ENCODE assay signal across 2 cellular contexts in the genomic region with DNA sequence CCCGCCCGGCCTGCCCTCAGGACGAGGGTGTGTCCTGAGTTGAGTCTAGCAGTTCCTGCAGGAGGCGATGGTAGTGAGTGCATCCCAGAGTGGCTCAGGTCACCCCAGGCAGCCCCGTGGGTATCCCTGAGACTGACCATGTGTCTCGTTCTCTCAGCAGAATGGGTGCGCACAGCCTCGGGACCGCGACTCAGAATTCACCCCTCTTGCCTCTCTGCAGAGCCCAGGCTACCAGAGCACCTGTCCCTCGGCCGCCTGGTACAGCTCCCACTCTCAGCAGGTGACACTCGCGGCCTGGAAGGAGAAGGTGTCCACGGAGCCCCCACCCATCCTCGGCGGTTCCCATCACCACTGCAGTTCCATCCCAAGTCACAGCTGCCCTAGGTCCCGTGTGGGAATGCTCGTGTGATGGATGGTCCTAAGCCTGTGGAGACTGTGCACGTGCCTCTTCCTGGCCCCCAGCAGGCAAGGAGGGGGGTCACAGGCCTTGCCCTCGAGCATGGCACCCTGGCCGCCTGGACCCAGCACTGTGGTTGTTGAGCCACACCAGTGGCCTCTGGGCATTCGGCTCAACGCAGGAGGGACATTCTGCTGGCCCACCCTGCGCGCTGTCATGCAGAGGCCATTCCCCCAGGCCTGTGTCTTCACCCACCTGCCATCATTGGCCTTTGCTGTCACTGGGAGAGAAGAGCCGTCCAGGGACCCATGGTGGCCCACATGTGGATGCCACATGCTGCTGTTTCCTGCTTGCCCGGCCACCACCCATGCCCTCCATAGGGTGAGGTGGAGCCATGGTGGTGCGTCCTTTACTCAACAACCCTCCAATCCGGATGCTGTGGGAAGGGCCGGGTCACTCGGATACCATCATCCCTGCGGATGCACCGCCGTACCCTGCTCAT.
TF ChIP-seq lines count a peak whose summit lies in the region.

No MANE protein-coding gene starts in this region.

TF ChIP-seq in HepG2, 621 proteins besides CTCF, POLR2A, EP300 and RAD21 (continued from another document):
- TF ChIP-seq, protein P1, sequence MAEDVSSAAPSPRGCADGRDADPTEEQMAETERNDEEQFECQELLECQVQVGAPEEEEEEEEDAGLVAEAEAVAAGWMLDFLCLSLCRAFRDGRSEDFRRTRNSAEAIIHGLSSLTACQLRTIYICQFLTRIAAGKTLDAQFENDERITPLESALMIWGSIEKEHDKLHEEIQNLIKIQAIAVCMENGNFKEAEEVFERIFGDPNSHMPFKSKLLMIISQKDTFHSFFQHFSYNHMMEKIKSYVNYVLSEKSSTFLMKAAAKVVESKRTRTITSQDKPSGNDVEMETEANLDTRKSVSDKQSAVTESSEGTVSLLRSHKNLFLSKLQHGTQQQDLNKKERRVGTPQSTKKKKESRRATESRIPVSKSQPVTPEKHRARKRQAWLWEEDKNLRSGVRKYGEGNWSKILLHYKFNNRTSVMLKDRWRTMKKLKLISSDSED (CRISPR knock-in tag; IDR thresholded peaks at IDR 0.05), result no peak
- TF ChIP-seq, protein P2, sequence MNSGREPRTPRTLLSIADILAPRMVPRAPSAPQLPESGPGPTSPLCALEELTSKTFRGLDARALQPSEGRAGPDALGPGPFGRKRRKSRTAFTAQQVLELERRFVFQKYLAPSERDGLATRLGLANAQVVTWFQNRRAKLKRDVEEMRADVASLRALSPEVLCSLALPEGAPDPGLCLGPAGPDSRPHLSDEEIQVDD (CRISPR knock-in tag; IDR thresholded peaks at IDR 0.05; ENCODE audit: borderline replicate concordance), result no peak
- TF ChIP-seq ZNF7 (CRISPR knock-in tag; IDR thresholded peaks at IDR 0.05) (no peak), U2AF2 (IDR thresholded peaks at IDR 0.05; ENCODE audit: low read depth, low read length) (no peak), RCOR2 (CRISPR knock-in tag; IDR thresholded peaks at IDR 0.05) (no peak)
- TF ChIP-seq, protein P3, sequence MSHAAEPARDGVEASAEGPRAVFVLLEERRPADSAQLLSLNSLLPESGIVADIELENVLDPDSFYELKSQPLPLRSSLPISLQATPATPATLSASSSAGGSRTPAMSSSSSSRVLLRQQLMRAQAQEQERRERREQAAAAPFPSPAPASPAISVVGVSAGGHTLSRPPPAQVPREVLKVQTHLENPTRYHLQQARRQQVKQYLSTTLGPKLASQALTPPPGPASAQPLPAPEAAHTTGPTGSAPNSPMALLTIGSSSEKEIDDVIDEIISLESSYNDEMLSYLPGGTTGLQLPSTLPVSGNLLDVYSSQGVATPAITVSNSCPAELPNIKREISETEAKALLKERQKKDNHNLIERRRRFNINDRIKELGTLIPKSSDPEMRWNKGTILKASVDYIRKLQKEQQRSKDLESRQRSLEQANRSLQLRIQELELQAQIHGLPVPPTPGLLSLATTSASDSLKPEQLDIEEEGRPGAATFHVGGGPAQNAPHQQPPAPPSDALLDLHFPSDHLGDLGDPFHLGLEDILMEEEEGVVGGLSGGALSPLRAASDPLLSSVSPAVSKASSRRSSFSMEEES (CRISPR knock-in tag; IDR thresholded peaks at IDR 0.05), result no peak

TF ChIP-seq in WTC11, 78 proteins besides CTCF, POLR2A, EP300 and RAD21 (continued from another document):
- TF ChIP-seq, protein P4, sequence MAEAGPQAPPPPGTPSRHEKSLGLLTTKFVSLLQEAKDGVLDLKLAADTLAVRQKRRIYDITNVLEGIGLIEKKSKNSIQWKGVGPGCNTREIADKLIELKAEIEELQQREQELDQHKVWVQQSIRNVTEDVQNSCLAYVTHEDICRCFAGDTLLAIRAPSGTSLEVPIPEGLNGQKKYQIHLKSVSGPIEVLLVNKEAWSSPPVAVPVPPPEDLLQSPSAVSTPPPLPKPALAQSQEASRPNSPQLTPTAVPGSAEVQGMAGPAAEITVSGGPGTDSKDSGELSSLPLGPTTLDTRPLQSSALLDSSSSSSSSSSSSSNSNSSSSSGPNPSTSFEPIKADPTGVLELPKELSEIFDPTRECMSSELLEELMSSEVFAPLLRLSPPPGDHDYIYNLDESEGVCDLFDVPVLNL (CRISPR knock-in tag; IDR thresholded peaks at IDR 0.05; ENCODE audit: borderline replicate concordance, low read depth), result no peak
- TF ChIP-seq ZNF138 (CRISPR knock-in tag; conservative IDR thresholded peaks at IDR 0.05), result no peak
- TF ChIP-seq PRRX2 (CRISPR knock-in tag; IDR thresholded peaks at IDR 0.05), result no peak
- TF ChIP-seq TCF7 (CRISPR knock-in tag; IDR thresholded peaks at IDR 0.05; ENCODE audit: low read depth), result no peak
- TF ChIP-seq EMX1 (CRISPR knock-in tag; IDR thresholded peaks at IDR 0.05), result no peak
- TF ChIP-seq, protein P5, sequence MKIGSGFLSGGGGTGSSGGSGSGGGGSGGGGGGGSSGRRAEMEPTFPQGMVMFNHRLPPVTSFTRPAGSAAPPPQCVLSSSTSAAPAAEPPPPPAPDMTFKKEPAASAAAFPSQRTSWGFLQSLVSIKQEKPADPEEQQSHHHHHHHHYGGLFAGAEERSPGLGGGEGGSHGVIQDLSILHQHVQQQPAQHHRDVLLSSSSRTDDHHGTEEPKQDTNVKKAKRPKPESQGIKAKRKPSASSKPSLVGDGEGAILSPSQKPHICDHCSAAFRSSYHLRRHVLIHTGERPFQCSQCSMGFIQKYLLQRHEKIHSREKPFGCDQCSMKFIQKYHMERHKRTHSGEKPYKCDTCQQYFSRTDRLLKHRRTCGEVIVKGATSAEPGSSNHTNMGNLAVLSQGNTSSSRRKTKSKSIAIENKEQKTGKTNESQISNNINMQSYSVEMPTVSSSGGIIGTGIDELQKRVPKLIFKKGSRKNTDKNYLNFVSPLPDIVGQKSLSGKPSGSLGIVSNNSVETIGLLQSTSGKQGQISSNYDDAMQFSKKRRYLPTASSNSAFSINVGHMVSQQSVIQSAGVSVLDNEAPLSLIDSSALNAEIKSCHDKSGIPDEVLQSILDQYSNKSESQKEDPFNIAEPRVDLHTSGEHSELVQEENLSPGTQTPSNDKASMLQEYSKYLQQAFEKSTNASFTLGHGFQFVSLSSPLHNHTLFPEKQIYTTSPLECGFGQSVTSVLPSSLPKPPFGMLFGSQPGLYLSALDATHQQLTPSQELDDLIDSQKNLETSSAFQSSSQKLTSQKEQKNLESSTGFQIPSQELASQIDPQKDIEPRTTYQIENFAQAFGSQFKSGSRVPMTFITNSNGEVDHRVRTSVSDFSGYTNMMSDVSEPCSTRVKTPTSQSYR (CRISPR knock-in tag; IDR thresholded peaks at IDR 0.05), result no peak
- TF ChIP-seq, protein P6, sequence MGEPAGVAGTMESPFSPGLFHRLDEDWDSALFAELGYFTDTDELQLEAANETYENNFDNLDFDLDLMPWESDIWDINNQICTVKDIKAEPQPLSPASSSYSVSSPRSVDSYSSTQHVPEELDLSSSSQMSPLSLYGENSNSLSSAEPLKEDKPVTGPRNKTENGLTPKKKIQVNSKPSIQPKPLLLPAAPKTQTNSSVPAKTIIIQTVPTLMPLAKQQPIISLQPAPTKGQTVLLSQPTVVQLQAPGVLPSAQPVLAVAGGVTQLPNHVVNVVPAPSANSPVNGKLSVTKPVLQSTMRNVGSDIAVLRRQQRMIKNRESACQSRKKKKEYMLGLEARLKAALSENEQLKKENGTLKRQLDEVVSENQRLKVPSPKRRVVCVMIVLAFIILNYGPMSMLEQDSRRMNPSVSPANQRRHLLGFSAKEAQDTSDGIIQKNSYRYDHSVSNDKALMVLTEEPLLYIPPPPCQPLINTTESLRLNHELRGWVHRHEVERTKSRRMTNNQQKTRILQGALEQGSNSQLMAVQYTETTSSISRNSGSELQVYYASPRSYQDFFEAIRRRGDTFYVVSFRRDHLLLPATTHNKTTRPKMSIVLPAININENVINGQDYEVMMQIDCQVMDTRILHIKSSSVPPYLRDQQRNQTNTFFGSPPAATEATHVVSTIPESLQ (CRISPR knock-in tag; IDR thresholded peaks at IDR 0.05), result no peak
- no peak for TF ChIP-seq TEAD4 (CRISPR knock-in tag; IDR thresholded peaks at IDR 0.05)
- no peak for TF ChIP-seq CREB1 (CRISPR knock-in tag; IDR thresholded peaks at IDR 0.05)
